Comparison of ENCODE assay signal across 10 cellular contexts in the genomic region with DNA sequence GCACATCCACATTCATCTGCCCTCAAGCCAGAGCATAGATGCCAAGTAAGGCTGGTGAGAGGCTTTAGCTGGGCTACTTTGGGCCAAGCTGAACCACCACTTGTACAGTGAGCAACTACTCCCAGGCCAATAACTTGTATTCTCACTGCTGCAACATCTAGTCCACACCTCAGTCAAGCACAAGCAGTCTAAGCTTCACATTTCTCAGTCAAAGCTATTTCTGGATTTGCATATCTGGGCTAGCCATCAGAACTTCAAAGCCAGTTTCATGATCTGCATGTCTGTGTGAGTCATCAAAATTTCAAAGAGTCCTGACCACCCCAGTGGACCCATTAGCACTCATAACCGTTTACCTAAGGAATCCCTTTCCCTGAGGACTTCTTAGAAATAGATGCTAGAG.
DNase-seq lines count a peak whose midpoint lies in the region; ATAC-seq and TF ChIP-seq lines count a peak whose summit lies in the region.
"Had no signal": no experiment of that assay in that cellular context is flagged by ENCODE, and none has a peak within 500 bp of the region (broad histone marks: within the 10 kb centered on the region; RNA-seq: fewer than 3 reads in every experiment).

No MANE protein-coding gene starts in this region.

- intact Hi-C loops in right cardiac atrium (cut with DNase I): loop anchor here in 2 of 4 donors (10.0 kb wide), 2 partner anchors 107 to 197 kb away; partner anchors contain the start of gene WLS (in 1 of the 2)

- POLR2A ChIA-PET in HEK293 (lab: Yijun Ruan, JAX): interaction anchor here (1.2 kb wide), 1 partner anchor 102 kb away, joined by 4 read pairs; no protein-coding TSS in a partner anchor

- no peak for TF ChIP-seq POLR2A in erythroblast (IDR thresholded peaks at IDR 0.05; ENCODE audit: low read length)

- H3K36me3 ChIP-seq in HEK293 (ENCODE audit: control insufficient read depth in 2 of 2, insufficient read depth in 1 of 2, low read length in 2 of 2): peaks cover 0 to 72% of the 10 kb centered on the region in 2 experiments; a peak in 2 of 3 replicates

- no peaks in the 10 kb centered on the region for H3K27me3 ChIP-seq in right cardiac atrium (ENCODE audit: control insufficient read depth, insufficient read depth)
- H3K27me3 ChIP-seq: dorsolateral prefrontal cortex, tibial nerve had no signal

- H3K4me3 ChIP-seq in HEK293 (ENCODE audit: low read depth, low read length) (no peak overlapping the region), right cardiac atrium (ENCODE audit: low read length) (no peak overlapping the region)
- H3K4me3 ChIP-seq: dorsolateral prefrontal cortex, tibial nerve had no signal

- WGBS in right cardiac atrium: 34% methylated on average over 1 of the region's 1 CpG

- CTCF ChIA-PET in HEK293 (lab: Yijun Ruan, JAX): interaction anchor here (1.0 to 1.6 kb wide), 3 partner anchors 11 to 215 kb away, joined by 3 to 4 read pairs (median 3); no protein-coding TSS in a partner anchor

- no peak overlapping the region for H3K27ac ChIP-seq in HEK293 (ENCODE audit: extremely low read depth, low read depth, low read length)
- peak overlapping the region; percentile 54 for H3K27ac ChIP-seq in right cardiac atrium (ENCODE audit: low read length)
- H3K27ac ChIP-seq: dorsolateral prefrontal cortex, tibial nerve had no signal

- no peak for TF ChIP-seq CTCF in HEK293 (tag by site-specific recombination; IDR thresholded peaks at IDR 0.05)

- ATAC-seq in right cardiac atrium (peak in 1 of 2 donors; percentile 28), HG02884 (IDR thresholded peaks at IDR 0.05; ENCODE audit: unreplicated experiment) (no peak)

- H3K4me1 ChIP-seq in HEK293 (ENCODE audit: control insufficient read depth, insufficient read depth, low read length) (no peaks in the 10 kb centered on the region), right cardiac atrium (ENCODE audit: control insufficient read depth, insufficient read depth, low read length) (no peaks in the 10 kb centered on the region)
- H3K4me1 ChIP-seq: tibial nerve had no signal

- no peaks in the 10 kb centered on the region for H3K9me3 ChIP-seq in HEK293 (ENCODE audit: control insufficient read depth, insufficient read depth, low read depth, low read length)
- H3K9me3 ChIP-seq in right cardiac atrium (ENCODE audit: control insufficient read depth, low read length): no peaks in the 10 kb centered on the region
- H3K9me3 ChIP-seq: tibial nerve had no signal

- DNase-seq in ELR (ENCODE audit: low read depth) (peak; percentile 65), OCI-M1 (lab: John Stamatoyannopoulos, UW) (peak; percentile 30), right cardiac atrium (no peak), erythroblast (lab: John Stamatoyannopoulos, UW) (no peak), 8988T (no peak)
- DNase-seq in activated effector memory CD4-positive, alpha-beta T cell treated with Interleukin-2 at 50 U/mL for 16 hours: no peak
- DNase-seq: dorsolateral prefrontal cortex had no signal

TF ChIP-seq in HEK293, 187 proteins besides CTCF, POLR2A, EP300 and RAD21:
- TF ChIP-seq ZNF121 (tag by site-specific recombination; IDR thresholded peaks at IDR 0.05) (no peak), TCF7L2 (IDR thresholded peaks at IDR 0.05; ENCODE audit: borderline replicate concordance, low read depth, low read length) (peak; percentile 81), ZNF600 (tag by site-specific recombination; IDR thresholded peaks at IDR 0.05) (peak; percentile 44; the same call in 1 of the 2 replicates)

Comparison
In these comparisons a context has a peak if more than half of its experiments do, and no peak if none do; other contexts are left out.
1. DNase-seq: peak in ELR (single experiment) and OCI-M1 (single experiment); none in right cardiac atrium (0 of 3), activated effector memory CD4-positive, alpha-beta T cell treated with Interleukin-2 at 50 U/mL for 16 hours (single experiment), erythroblast (0 of 2) and 8988T (single experiment).